In the genomic region with DNA sequence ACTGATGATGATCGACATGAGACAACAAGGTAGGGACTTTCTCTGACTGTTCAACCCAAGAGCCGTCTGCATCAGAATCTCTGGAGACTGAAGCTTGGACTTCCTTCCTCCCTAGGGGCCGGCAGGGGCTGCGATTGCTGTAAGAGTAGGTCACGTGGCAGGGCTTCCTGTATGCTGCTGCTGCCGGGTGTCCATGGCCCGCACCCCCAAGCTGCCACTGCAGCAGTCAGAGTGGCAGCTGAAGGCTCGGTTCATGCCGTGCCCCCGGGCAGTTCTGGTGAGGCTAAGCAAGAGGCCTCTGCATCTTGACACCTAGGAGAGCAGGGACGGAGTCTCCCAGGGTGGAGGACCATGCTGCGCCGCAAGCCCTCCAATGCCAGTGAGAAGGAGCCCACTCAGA, we compare ENCODE assay signal across 9 cellular contexts. TPM values are rescaled to one million over a fixed set of nuclear protein-coding genes. Genes with fewer than 3 reads are reported as not detected.
DNase-seq lines count a peak whose midpoint lies in the region; ATAC-seq and TF ChIP-seq lines count a peak whose summit lies in the region.
"Had no signal": no experiment of that assay in that cellular context is flagged by ENCODE, and none has a peak within 500 bp of the region (broad histone marks: within the 10 kb centered on the region; RNA-seq: fewer than 3 reads in every experiment).

A gene (plus strand): TSS at position 203 of the 400 bp plus-strand sequence. CDS start 149 bp downstream, at position 352.

- no peak for TF ChIP-seq POLR2A in suprapubic skin (IDR thresholded peaks at IDR 0.05)

- peak; percentile 81 for DNase-seq in activated CD4-positive, alpha-beta memory T cell treated with anti-CD3 and anti-CD28 coated beads, Interleukin-2, amount 10 ng/mL, durations not matched to agents 7 days and 5 days
- DNase-seq in left cardiac atrium (peak; percentile 61), suprapubic skin (ENCODE audit: low spot score in 2 of 2) (no peak), NCI-H1417 treated with DMSO at 0.1 percent for 48 hours (lab: John Stamatoyannopoulos, UW) (no peak), NCI-H1436 (lab: John Stamatoyannopoulos, UW) (no peak), NCI-H2196 (lab: John Stamatoyannopoulos, UW; ENCODE audit: unreplicated experiment) (no peak)

- H3K9me3 Mint-ChIP-seq in activated CD4-positive, alpha-beta memory T cell treated with anti-CD3 and anti-CD28 coated beads, Interleukin-2, amount 10 ng/mL, durations not matched to agents 7 days and 5 days = no peaks in the 10 kb centered on the region

- WGBS in suprapubic skin = 92% methylated on average over 5 of the region's 13 CpGs

- peak within 1 kb of the TSS; percentile 81 for H3K4me3 Mint-ChIP-seq in activated CD4-positive, alpha-beta memory T cell treated with anti-CD3 and anti-CD28 coated beads, Interleukin-2, amount 10 ng/mL, durations not matched to agents 7 days and 5 days

- CTCF ChIA-PET in activated CD4-positive, alpha-beta memory T cell treated with anti-CD3 and anti-CD28 coated beads, Interleukin-2, amount 10 ng/mL, durations not matched to agents 7 days and 5 days (lab: Charles Lee) = interaction anchor here (1.3 to 5.6 kb wide), 6 partner anchors 10 to 102 kb away, joined by 3 to 38 read pairs (median 26); no protein-coding TSS in a partner anchor

- H3K27me3 Mint-ChIP-seq in activated CD4-positive, alpha-beta memory T cell treated with anti-CD3 and anti-CD28 coated beads, Interleukin-2, amount 10 ng/mL, durations not matched to agents 7 days and 5 days = no peaks in the 10 kb centered on the region

- no peak for TF ChIP-seq CTCF in suprapubic skin (IDR thresholded peaks at IDR 0.05)

- ATAC-seq in GM19025 (IDR thresholded peaks at IDR 0.05; ENCODE audit: low read depth, unreplicated experiment) (peak; percentile 29), HG03432 (IDR thresholded peaks at IDR 0.05; ENCODE audit: unreplicated experiment) (peak; percentile 40), left cardiac atrium (peak; percentile 60)
- ATAC-seq: Panc1 had no signal

- no peaks in the 10 kb centered on the region for H3K4me1 ChIP-seq in suprapubic skin

- intact Hi-C loops in left cardiac atrium (cut with DNase I) = no loop called here

- POLR2A ChIA-PET in activated CD4-positive, alpha-beta memory T cell treated with anti-CD3 and anti-CD28 coated beads, Interleukin-2, amount 10 ng/mL, durations not matched to agents 7 days and 5 days (lab: Charles Lee) = interaction anchor here (0.8 to 20.1 kb wide), 8 partner anchors 10 to 306 kb away, joined by 3 to 354 read pairs (median 64); a partner anchor contains a TSS

- H3K4me1 Mint-ChIP-seq in activated CD4-positive, alpha-beta memory T cell treated with anti-CD3 and anti-CD28 coated beads, Interleukin-2, amount 10 ng/mL, durations not matched to agents 7 days and 5 days = peaks cover 59% of the 10 kb centered on the region

- peak within 1 kb of the TSS; percentile 26 for H3K4me3 ChIP-seq in suprapubic skin

- peak within 1 kb of the TSS; percentile 92 for H3K27ac Mint-ChIP-seq in activated CD4-positive, alpha-beta memory T cell treated with anti-CD3 and anti-CD28 coated beads, Interleukin-2, amount 10 ng/mL, durations not matched to agents 7 days and 5 days

- H3K9me3 ChIP-seq in suprapubic skin = no peaks in the 10 kb centered on the region

- H3K36me3 ChIP-seq in suprapubic skin = no peaks in the 10 kb centered on the region

- H3K36me3 Mint-ChIP-seq in activated CD4-positive, alpha-beta memory T cell treated with anti-CD3 and anti-CD28 coated beads, Interleukin-2, amount 10 ng/mL, durations not matched to agents 7 days and 5 days (ENCODE audit: low read depth) = peaks cover 53% of the 10 kb centered on the region

- no peak within 1 kb of the TSS for H3K27ac ChIP-seq in suprapubic skin

- no peaks in the 10 kb centered on the region for H3K27me3 ChIP-seq in suprapubic skin

- TF ChIP-seq EP300 in suprapubic skin (IDR thresholded peaks at IDR 0.05) = no peak

RNA-seq across cellular contexts. Expression of the gene that starts here (rescaled TPM):
- total RNA-seq in activated CD4-positive, alpha-beta memory T cell treated with anti-CD3 and anti-CD28 coated beads, Interleukin-2, amount 10 ng/mL, durations not matched to agents 7 days and 5 days = 100 to 1,000 TPM; 229 to 245 TPM
- total RNA-seq in left cardiac atrium = 1 to 10 TPM; 5.8 to 9.2 TPM
- 1 to 10 TPM in 3 of 4 donors, under 1 TPM in 1; 0.34 to 3.3 (median 1.7) TPM for total RNA-seq in suprapubic skin

Comparison
In these comparisons a context has a peak if more than half of its experiments do, and no peak if none do; other contexts are left out.
1. RNA of the gene that starts here (total RNA-seq): 229 to 245 TPM in activated CD4-positive, alpha-beta memory T cell treated with anti-CD3 and anti-CD28 coated beads, Interleukin-2, amount 10 ng/mL, durations not matched to agents 7 days and 5 days; 5.8 to 9.2 TPM in left cardiac atrium and 0.34 to 3.3 TPM in suprapubic skin; every median in the first group is over 10 times any median in the second.
2. DNase-seq: peak in activated CD4-positive, alpha-beta memory T cell treated with anti-CD3 and anti-CD28 coated beads, Interleukin-2, amount 10 ng/mL, durations not matched to agents 7 days and 5 days (single experiment) and left cardiac atrium (single experiment); none in suprapubic skin (0 of 2), NCI-H1417 treated with DMSO at 0.1 percent for 48 hours (single experiment), NCI-H1436 (single experiment) and NCI-H2196 (single experiment).
3. Peak in every context shown above with its lines, with median percentiles within 50 percentile points of each other: ATAC-seq.